In the genomic region with DNA sequence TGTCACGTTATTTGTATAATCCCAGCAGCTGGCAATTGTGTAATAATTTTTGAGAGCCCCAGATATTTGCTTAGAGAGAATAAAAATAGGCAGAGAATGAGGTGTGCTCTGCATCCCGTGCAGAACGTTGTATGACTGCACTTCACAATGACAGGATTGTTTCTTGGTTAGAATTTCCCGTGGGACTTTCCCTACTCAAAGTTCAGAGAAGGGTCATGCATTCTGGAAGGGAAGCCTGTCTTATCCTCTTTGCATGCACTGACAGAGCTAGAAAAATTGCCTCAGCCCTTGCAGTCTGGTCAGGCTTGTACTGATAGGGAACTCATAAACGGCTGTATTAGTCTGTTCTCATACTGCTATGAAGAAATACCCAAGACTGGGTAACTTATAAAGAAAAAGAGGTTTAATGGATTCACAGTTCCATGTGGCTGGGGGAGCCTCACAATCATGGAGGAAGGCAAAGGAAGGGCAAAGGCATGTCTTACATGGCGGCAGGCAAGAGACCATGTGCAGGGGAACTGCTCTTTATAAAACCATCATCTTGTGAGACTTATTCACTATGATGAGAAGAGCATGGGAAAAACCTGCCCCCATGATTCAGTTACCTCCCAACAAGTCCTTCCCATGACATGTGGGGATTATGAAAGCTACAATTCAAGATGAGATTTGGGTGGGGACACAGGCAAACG, we compare ENCODE assay signal across 10 cellular contexts. TPM values are rescaled to one million over a fixed set of nuclear protein-coding genes. Genes with fewer than 3 reads are reported as not detected.
A peak's percentile ranks its signal among the peaks of the same experiment; 100 is the strongest.
DNase-seq lines count a peak whose midpoint lies in the region; ATAC-seq, FAIRE-seq and TF ChIP-seq lines count a peak whose summit lies in the region.
"Had no signal": no experiment of that assay in that cellular context is flagged by ENCODE, and none has a peak within 500 bp of the region (broad histone marks: within the 10 kb centered on the region; RNA-seq: fewer than 3 reads in every experiment).

No MANE protein-coding gene starts in this region.

- no peak for FAIRE-seq in urothelium cell line (lab: Jason Lieb, UNC)

- DNase-seq in COR-L47 (lab: John Stamatoyannopoulos, UW) = peak; percentile 84
- peak; percentile 2 for DNase-seq in choroid plexus epithelial cell (ENCODE audit: low read depth)
- DNase-seq in urothelium cell line (ENCODE audit: low spot score) = peak; percentile 27
- DNase-seq in foreskin fibroblast = no peak
- DNase-seq in T-cell = no peak
- no peak for DNase-seq in naive thymus-derived CD8-positive, alpha-beta T cell
- DNase-seq: CD4-positive, CD25-positive, alpha-beta regulatory T cell had no signal

- H3K4me3 ChIP-seq in choroid plexus epithelial cell (ENCODE audit: low read depth, low read length) (no peak overlapping the region), foreskin fibroblast (ENCODE audit: low read depth in 1 of 2, low read length in 2 of 2) (no peak overlapping the region)
- H3K4me3 ChIP-seq: SK-N-MC had no signal

- peaks cover 36 to 37% of the 10 kb centered on the region in 2 donors for H3K27me3 Mint-ChIP-seq in T-cell
- H3K27me3 Mint-ChIP-seq in naive thymus-derived CD8-positive, alpha-beta T cell = peaks cover 14 to 46% (median 27%) of the 10 kb centered on the region in 5 donors

- H3K9me3 Mint-ChIP-seq in T-cell = no peaks in the 10 kb centered on the region
- H3K9me3 Mint-ChIP-seq in naive thymus-derived CD8-positive, alpha-beta T cell = peaks cover 0 to 11% (median 0%) of the 10 kb centered on the region in 9 donors
- H3K9me3 Mint-ChIP-seq: CD4-positive, CD25-positive, alpha-beta regulatory T cell had no signal

- ATAC-seq in GM19463 (IDR thresholded peaks at IDR 0.05; ENCODE audit: unreplicated experiment) = peak; percentile 92
- ATAC-seq in HG03457 (IDR thresholded peaks at IDR 0.05; ENCODE audit: unreplicated experiment) = peak; percentile 95
- no peak for ATAC-seq in T-cell (replicated peaks in 1 of 4)
- no peak for ATAC-seq in naive thymus-derived CD8-positive, alpha-beta T cell

- TF ChIP-seq CTCF in choroid plexus epithelial cell (conservative IDR thresholded peaks at IDR 0.05; ENCODE audit: low read depth, low read length) (no peak), foreskin fibroblast (IDR thresholded peaks at IDR 0.05; ENCODE audit: low read depth, low read length) (no peak)

- no peak overlapping the region for H3K27ac Mint-ChIP-seq in T-cell
- no peak overlapping the region for H3K27ac Mint-ChIP-seq in naive thymus-derived CD8-positive, alpha-beta T cell
- H3K27ac Mint-ChIP-seq: CD4-positive, CD25-positive, alpha-beta regulatory T cell had no signal

- H3K4me1 Mint-ChIP-seq in T-cell = no peaks in the 10 kb centered on the region
- no peaks in the 10 kb centered on the region for H3K4me1 Mint-ChIP-seq in naive thymus-derived CD8-positive, alpha-beta T cell
- H3K4me1 Mint-ChIP-seq: CD4-positive, CD25-positive, alpha-beta regulatory T cell had no signal

- no peak overlapping the region for H3K4me3 Mint-ChIP-seq in T-cell
- H3K4me3 Mint-ChIP-seq in naive thymus-derived CD8-positive, alpha-beta T cell = no peak overlapping the region
- H3K4me3 Mint-ChIP-seq: CD4-positive, CD25-positive, alpha-beta regulatory T cell had no signal

- CTCF ChIA-PET in T-cell (lab: Charles Lee) = no interaction called here

- no peaks in the 10 kb centered on the region for H3K36me3 Mint-ChIP-seq in T-cell
- peaks cover 0 to 5% (median 0%) of the 10 kb centered on the region in 3 donors for H3K36me3 Mint-ChIP-seq in naive thymus-derived CD8-positive, alpha-beta T cell
- H3K36me3 Mint-ChIP-seq: CD4-positive, CD25-positive, alpha-beta regulatory T cell had no signal

- POLR2A ChIA-PET in T-cell (lab: Charles Lee) = no interaction called here
- POLR2A ChIA-PET in naive thymus-derived CD8-positive, alpha-beta T cell (lab: Charles Lee) = no interaction called here

RNA-seq across cellular contexts. Expression of a gene that starts 16.5 kb away (rescaled TPM):
- under 1 TPM in 3 of 5 donors, not detected in 2; 0.03 to 0.13 (median 0.09) TPM for total RNA-seq in T-cell
- under 1 TPM; 0.05 to 0.08 TPM for total RNA-seq in naive thymus-derived CD8-positive, alpha-beta T cell
- under 1 TPM in 1 of 3 donors, not detected in 2; 0.02 TPM for polyA plus RNA-seq in naive thymus-derived CD8-positive, alpha-beta T cell
- total RNA-seq: CD4-positive, CD25-positive, alpha-beta regulatory T cell had no signal

Comparison
In these comparisons a context has a peak if more than half of its experiments do, and no peak if none do; other contexts are left out.
1. DNase-seq: peak in COR-L47 (single experiment), choroid plexus epithelial cell (single experiment) and urothelium cell line (single experiment); none in foreskin fibroblast (0 of 2), T-cell (0 of 34) and naive thymus-derived CD8-positive, alpha-beta T cell (0 of 10).
2. ATAC-seq: peak in GM19463 (single experiment) and HG03457 (single experiment); none in T-cell (0 of 4) and naive thymus-derived CD8-positive, alpha-beta T cell (0 of 2).